12 cellular contexts compared by ENCODE assay signal in the genomic region with DNA sequence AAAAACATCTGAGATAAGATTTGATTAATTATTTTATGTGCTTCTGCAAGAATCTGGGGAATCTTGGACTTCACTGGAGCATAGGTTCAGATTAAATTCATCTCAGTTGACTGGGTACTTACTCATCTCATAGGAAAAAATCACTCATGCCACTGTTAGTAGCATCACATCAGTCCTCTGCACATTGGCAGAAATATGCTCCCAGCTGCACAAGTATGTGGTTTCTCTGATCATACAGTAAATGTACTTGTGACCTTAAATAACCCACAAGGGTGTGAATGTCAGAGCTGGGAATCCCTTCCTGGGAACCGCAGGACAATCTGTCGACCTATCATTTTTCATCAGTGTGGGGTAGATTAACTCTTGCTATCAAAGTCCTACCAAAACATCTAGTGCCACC.
DNase-seq lines count a peak whose midpoint lies in the region; ATAC-seq and TF ChIP-seq lines count a peak whose summit lies in the region.
"Had no signal": no experiment of that assay in that cellular context is flagged by ENCODE, and none has a peak within 500 bp of the region (broad histone marks: within the 10 kb centered on the region; RNA-seq: fewer than 3 reads in every experiment).

No MANE protein-coding gene starts in this region.

- DNase-seq in activated naive CD4-positive, alpha-beta T cell treated with anti-CD3 and anti-CD28 coated beads, Interleukin-2, amount 50 U/mL, for 72 hours (ENCODE audit: low spot score in 2 of 2), result no peak
- no peak for DNase-seq in activated naive CD4-positive, alpha-beta T cell (lab: John Stamatoyannopoulos, UW)
- DNase-seq in NCI-H524 (lab: John Stamatoyannopoulos, UW) (peak; percentile 56 to 93), cardiac fibroblast (ENCODE audit: low read depth in 2 of 2) (peak; percentile 26 to 84), NCI-H1436 (lab: John Stamatoyannopoulos, UW) (no peak)
- DNase-seq: activated gamma-delta T cell treated with Interleukin-2 at 50 U/mL for 16 hours; effector CD8-positive, alpha-beta T cell; NCI-H1105 treated with DMSO at 0.1 percent for 48 hours; sigmoid colon had no signal

- H3K4me3 ChIP-seq in cardiac fibroblast (replicated peaks in 1 of 2; ENCODE audit: low read depth in 2 of 2, low read length in 2 of 2), result no peak overlapping the region
- H3K4me3 ChIP-seq: sigmoid colon had no signal

- no peaks in the 10 kb centered on the region for H3K27me3 Mint-ChIP-seq in stimulated activated naive CD8-positive, alpha-beta T cell treated with anti-CD3 and anti-CD28 coated beads, Interleukin-15, Interleukin-2, amounts not matched to agents 100 ng/mL and 50 ng/mL, for 24 hours

- peaks cover 53% of the 10 kb centered on the region for H3K4me1 Mint-ChIP-seq in stimulated activated naive CD8-positive, alpha-beta T cell treated with anti-CD3 and anti-CD28 coated beads, Interleukin-15, Interleukin-2, amounts not matched to agents 100 ng/mL and 50 ng/mL, for 24 hours (ENCODE audit: low read depth)

- H3K36me3 Mint-ChIP-seq in activated naive CD4-positive, alpha-beta T cell treated with anti-CD3 and anti-CD28 coated beads, Interleukin-2, amount 50 U/mL, for 72 hours, result peaks cover 11% of the 10 kb centered on the region in 2 donors
- no peaks in the 10 kb centered on the region for H3K36me3 Mint-ChIP-seq in stimulated activated naive CD8-positive, alpha-beta T cell treated with anti-CD3 and anti-CD28 coated beads, Interleukin-15, Interleukin-2, amounts not matched to agents 100 ng/mL and 50 ng/mL, for 24 hours (ENCODE audit: low read depth)

- no peak overlapping the region for H3K4me3 Mint-ChIP-seq in stimulated activated naive CD8-positive, alpha-beta T cell treated with anti-CD3 and anti-CD28 coated beads, Interleukin-15, Interleukin-2, amounts not matched to agents 100 ng/mL and 50 ng/mL, for 24 hours

- H3K9me3 Mint-ChIP-seq in activated naive CD4-positive, alpha-beta T cell treated with anti-CD3 and anti-CD28 coated beads, Interleukin-2, amount 50 U/mL, for 72 hours, result peaks cover 9 to 15% of the 10 kb centered on the region in 2 donors
- peaks cover 10% of the 10 kb centered on the region for H3K9me3 Mint-ChIP-seq in stimulated activated naive CD8-positive, alpha-beta T cell treated with anti-CD3 and anti-CD28 coated beads, Interleukin-15, Interleukin-2, amounts not matched to agents 100 ng/mL and 50 ng/mL, for 24 hours

- H3K27ac Mint-ChIP-seq in activated naive CD4-positive, alpha-beta T cell treated with anti-CD3 and anti-CD28 coated beads, Interleukin-2, amount 50 U/mL, for 72 hours, result peak overlapping the region in 1 of 2 donors; percentile 46
- peak overlapping the region; percentile 72 for H3K27ac Mint-ChIP-seq in stimulated activated naive CD8-positive, alpha-beta T cell treated with anti-CD3 and anti-CD28 coated beads, Interleukin-15, Interleukin-2, amounts not matched to agents 100 ng/mL and 50 ng/mL, for 24 hours

- ATAC-seq in activated naive CD4-positive, alpha-beta T cell treated with anti-CD3 and anti-CD28 coated beads, Interleukin-2, amount 50 U/mL, for 72 hours, result peak; percentile 86 to 90
- no peak for ATAC-seq in HG02642 (IDR thresholded peaks at IDR 0.05; ENCODE audit: poor library complexity, unreplicated experiment)
- ATAC-seq in GM21786 (IDR thresholded peaks at IDR 0.05; ENCODE audit: unreplicated experiment), result no peak

- no peak for TF ChIP-seq CTCF in cardiac fibroblast (IDR thresholded peaks at IDR 0.05; ENCODE audit: low read depth, low read length)

Comparison
In these comparisons a context has a peak if more than half of its experiments do, and no peak if none do; other contexts are left out.
1. ATAC-seq: peak in activated naive CD4-positive, alpha-beta T cell treated with anti-CD3 and anti-CD28 coated beads, Interleukin-2, amount 50 U/mL, for 72 hours (2 of 2); none in HG02642 (single experiment) and GM21786 (single experiment).
2. DNase-seq: peak in NCI-H524 (2 of 2) and cardiac fibroblast (2 of 2); none in activated naive CD4-positive, alpha-beta T cell treated with anti-CD3 and anti-CD28 coated beads, Interleukin-2, amount 50 U/mL, for 72 hours (0 of 2), activated naive CD4-positive, alpha-beta T cell (0 of 4) and NCI-H1436 (single experiment).